Comparison of ENCODE assay signal across 9 cellular contexts in the genomic region with DNA sequence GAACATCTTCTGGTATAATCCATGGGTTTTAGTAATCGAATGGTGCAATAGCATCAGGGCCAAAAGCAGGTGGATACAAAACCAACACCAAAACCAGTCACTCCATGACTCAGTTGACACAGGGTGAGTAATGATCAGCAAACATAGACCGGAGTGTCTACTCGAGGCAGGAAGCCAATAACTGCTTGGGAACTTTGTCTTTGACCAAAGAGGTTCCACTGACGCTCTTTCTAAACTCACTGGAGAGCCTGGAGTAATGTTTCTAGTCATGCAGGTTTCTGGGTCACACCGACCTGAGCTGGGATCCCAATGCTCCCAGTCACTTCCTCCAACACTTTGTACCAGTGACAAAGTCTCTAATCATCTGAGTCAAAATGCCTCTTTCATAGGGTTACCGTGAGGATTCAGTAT. TPM values are rescaled to one million over a fixed set of nuclear protein-coding genes. Genes with fewer than 3 reads are reported as not detected.
A peak's percentile ranks its signal among the peaks of the same experiment; 100 is the strongest.
DNase-seq lines count a peak whose midpoint lies in the region; ATAC-seq, FAIRE-seq and TF ChIP-seq lines count a peak whose summit lies in the region.
"Had no signal": no experiment of that assay in that cellular context is flagged by ENCODE, and none has a peak within 500 bp of the region (broad histone marks: within the 10 kb centered on the region; RNA-seq: fewer than 3 reads in every experiment).

No MANE protein-coding gene starts in this region.

- POLR2A ChIA-PET in activated CD4-positive, alpha-beta memory T cell treated with anti-CD3 and anti-CD28 coated beads, Interleukin-2, amount 10 ng/mL, durations not matched to agents 7 days and 5 days (lab: Charles Lee): no interaction called here

- CTCF ChIA-PET in activated CD4-positive, alpha-beta memory T cell treated with anti-CD3 and anti-CD28 coated beads, Interleukin-2, amount 10 ng/mL, durations not matched to agents 7 days and 5 days (lab: Charles Lee): interaction anchor here (1.0 kb wide), 1 partner anchor 138 kb away, joined by 3 read pairs; no protein-coding TSS in a partner anchor

- intact Hi-C loops in activated CD4-positive, alpha-beta T cell treated with anti-CD3 and anti-CD28 coated beads, Interleukin-2, amount 10 ng/mL, durations not matched to agents 24 days and 14 days (cut with micrococcal nuclease): loop anchor here (2.0 kb wide), 1 partner anchor 24 kb away; no protein-coding TSS in a partner anchor
- intact Hi-C loops in prostate gland (cut with DNase I) (no loop called here), kidney (cut with DNase I) (no loop called here)

- H3K4me3 ChIP-seq in prostate gland (no peak overlapping the region), kidney (ENCODE audit: low read length in 2 of 2) (no peak overlapping the region)

- H3K27ac ChIP-seq in prostate gland: no peak overlapping the region
- no peak overlapping the region for H3K27ac ChIP-seq in kidney (ENCODE audit: low read depth in 2 of 2, low read length in 2 of 2)

- peaks cover 20% of the 10 kb centered on the region for H3K36me3 Mint-ChIP-seq in activated CD4-positive, alpha-beta T cell treated with anti-CD3 and anti-CD28 coated beads, Interleukin-2, amount 10 ng/mL, durations not matched to agents 24 days and 14 days (ENCODE audit: low read depth)
- peaks cover 39% of the 10 kb centered on the region for H3K36me3 Mint-ChIP-seq in activated CD4-positive, alpha-beta memory T cell treated with anti-CD3 and anti-CD28 coated beads, Interleukin-2, amount 10 ng/mL, durations not matched to agents 7 days and 5 days (ENCODE audit: low read depth)

- no peak overlapping the region for H3K4me3 Mint-ChIP-seq in activated CD4-positive, alpha-beta T cell treated with anti-CD3 and anti-CD28 coated beads, Interleukin-2, amount 10 ng/mL, durations not matched to agents 24 days and 14 days
- H3K4me3 Mint-ChIP-seq in activated CD4-positive, alpha-beta memory T cell treated with anti-CD3 and anti-CD28 coated beads, Interleukin-2, amount 10 ng/mL, durations not matched to agents 7 days and 5 days: no peak overlapping the region
- H3K4me3 Mint-ChIP-seq: CD4-positive, CD25-positive, alpha-beta regulatory T cell had no signal

- H3K36me3 ChIP-seq in prostate gland (no peaks in the 10 kb centered on the region), kidney (ENCODE audit: control insufficient read depth in 1 of 2, insufficient read depth in 2 of 2, low read length in 2 of 2) (peaks cover 0 to 3% of the 10 kb centered on the region in 2 donors)

- no peak for DNase-seq in activated CD4-positive, alpha-beta T cell treated with anti-CD3 and anti-CD28 coated beads, Interleukin-2, amount 10 ng/mL, durations not matched to agents 24 days and 14 days
- DNase-seq in activated CD4-positive, alpha-beta T cell treated with anti-CD3 and anti-CD28 coated beads for 4 hours: no peak
- peak; percentile 57 for DNase-seq in activated CD4-positive, alpha-beta memory T cell treated with anti-CD3 and anti-CD28 coated beads, Interleukin-2, amount 10 ng/mL, durations not matched to agents 7 days and 5 days
- peak; percentile 33 for DNase-seq in prostate gland (ENCODE audit: low spot score)
- DNase-seq in DMS 273 treated with DMSO at 0.1 percent for 48 hours (lab: John Stamatoyannopoulos, UW): no peak
- DNase-seq in MV-4-11 (lab: John Stamatoyannopoulos, UW): no peak
- DNase-seq in kidney: no peak
- DNase-seq: CD4-positive, CD25-positive, alpha-beta regulatory T cell had no signal

- no peak overlapping the region for H3K9ac ChIP-seq in kidney (ENCODE audit: low read length in 2 of 2)

- H3K9me3 Mint-ChIP-seq in activated CD4-positive, alpha-beta T cell treated with anti-CD3 and anti-CD28 coated beads, Interleukin-2, amount 10 ng/mL, durations not matched to agents 24 days and 14 days: peaks cover 5% of the 10 kb centered on the region
- H3K9me3 Mint-ChIP-seq in activated CD4-positive, alpha-beta memory T cell treated with anti-CD3 and anti-CD28 coated beads, Interleukin-2, amount 10 ng/mL, durations not matched to agents 7 days and 5 days: peaks cover 17% of the 10 kb centered on the region

- no peak for TF ChIP-seq POLR2A in prostate gland (IDR thresholded peaks at IDR 0.05)

- H3K4me1 ChIP-seq in prostate gland (replicated peaks) (no peaks in the 10 kb centered on the region), kidney (ENCODE audit: control insufficient read depth in 1 of 2, insufficient read depth in 1 of 2, low read depth in 1 of 2, low read length in 2 of 2) (no peaks in the 10 kb centered on the region)

- H3K27ac Mint-ChIP-seq in activated CD4-positive, alpha-beta T cell treated with anti-CD3 and anti-CD28 coated beads, Interleukin-2, amount 10 ng/mL, durations not matched to agents 24 days and 14 days: peak overlapping the region; percentile 64
- H3K27ac Mint-ChIP-seq in activated CD4-positive, alpha-beta memory T cell treated with anti-CD3 and anti-CD28 coated beads, Interleukin-2, amount 10 ng/mL, durations not matched to agents 7 days and 5 days: peak overlapping the region; percentile 52
- H3K27ac Mint-ChIP-seq: CD4-positive, CD25-positive, alpha-beta regulatory T cell had no signal

- WGBS in prostate gland: 70% methylated on average over 6 of the region's 6 CpGs

- peaks cover 27% of the 10 kb centered on the region for H3K4me1 Mint-ChIP-seq in activated CD4-positive, alpha-beta T cell treated with anti-CD3 and anti-CD28 coated beads, Interleukin-2, amount 10 ng/mL, durations not matched to agents 24 days and 14 days
- peaks cover 55% of the 10 kb centered on the region for H3K4me1 Mint-ChIP-seq in activated CD4-positive, alpha-beta memory T cell treated with anti-CD3 and anti-CD28 coated beads, Interleukin-2, amount 10 ng/mL, durations not matched to agents 7 days and 5 days

- H3K27me3 Mint-ChIP-seq in activated CD4-positive, alpha-beta T cell treated with anti-CD3 and anti-CD28 coated beads, Interleukin-2, amount 10 ng/mL, durations not matched to agents 24 days and 14 days: no peaks in the 10 kb centered on the region
- H3K27me3 Mint-ChIP-seq in activated CD4-positive, alpha-beta memory T cell treated with anti-CD3 and anti-CD28 coated beads, Interleukin-2, amount 10 ng/mL, durations not matched to agents 7 days and 5 days: no peaks in the 10 kb centered on the region
- H3K27me3 Mint-ChIP-seq: CD4-positive, CD25-positive, alpha-beta regulatory T cell had no signal

- no peak for TF ChIP-seq CTCF in prostate gland (IDR thresholded peaks at IDR 0.05)
- no peak for TF ChIP-seq CTCF in kidney (IDR thresholded peaks at IDR 0.05; ENCODE audit: borderline replicate concordance, extremely low read depth, insufficient read depth)

- no peaks in the 10 kb centered on the region for H3K9me3 ChIP-seq in prostate gland
- no peaks in the 10 kb centered on the region for H3K9me3 ChIP-seq in kidney (ENCODE audit: control insufficient read depth in 1 of 2, low read length in 2 of 2)

- ATAC-seq in HG02981 (IDR thresholded peaks at IDR 0.05; ENCODE audit: unreplicated experiment): peak; percentile 53

- no peaks in the 10 kb centered on the region for H3K27me3 ChIP-seq in prostate gland (replicated peaks; ENCODE audit: insufficient read depth)

- no peak for FAIRE-seq in kidney (lab: Jason Lieb, UNC)

RNA-seq across cellular contexts. Expression of a gene that starts 30.9 kb away (rescaled TPM):
- total RNA-seq in activated CD4-positive, alpha-beta T cell treated with anti-CD3 and anti-CD28 coated beads, Interleukin-2, amount 10 ng/mL, durations not matched to agents 24 days and 14 days: 10.6 and 10.9 TPM in 2 replicates
- 10 to 100 TPM; 12.6 to 15.1 TPM for total RNA-seq in activated CD4-positive, alpha-beta memory T cell treated with anti-CD3 and anti-CD28 coated beads, Interleukin-2, amount 10 ng/mL, durations not matched to agents 7 days and 5 days
- total RNA-seq in prostate gland (1 to 10 TPM; 9.0 to 9.5 TPM), kidney (16.7 TPM)
- 3.6 TPM for polyA plus RNA-seq in kidney (ENCODE audit: insufficient read depth, low read depth, low replicate concordance)

Comparison
In these comparisons a context has a peak if more than half of its experiments do, and no peak if none do; other contexts are left out.
1. DNase-seq: peak in activated CD4-positive, alpha-beta memory T cell treated with anti-CD3 and anti-CD28 coated beads, Interleukin-2, amount 10 ng/mL, durations not matched to agents 7 days and 5 days (single experiment) and prostate gland (single experiment); none in activated CD4-positive, alpha-beta T cell treated with anti-CD3 and anti-CD28 coated beads, Interleukin-2, amount 10 ng/mL, durations not matched to agents 24 days and 14 days (single experiment), activated CD4-positive, alpha-beta T cell treated with anti-CD3 and anti-CD28 coated beads for 4 hours (0 of 2), DMS 273 treated with DMSO at 0.1 percent for 48 hours (single experiment), MV-4-11 (single experiment) and kidney (single experiment).